Comparison of ENCODE assay signal across 15 cellular contexts in genomic region chr9:130021123-130021522, GRCh38. TPM values are rescaled to one million over a fixed set of nuclear protein-coding genes. Genes with fewer than 3 reads are reported as not detected.
DNase-seq lines count a peak whose midpoint lies in the region; ATAC-seq and TF ChIP-seq lines count a peak whose summit lies in the region.
"Had no signal": no experiment of that assay in that cellular context is flagged by ENCODE, and none has a peak within 500 bp of the region (broad histone marks: within the 10 kb centered on the region; RNA-seq: fewer than 3 reads in every experiment).

No MANE protein-coding gene starts in this region.

- CTCF ChIA-PET in activated CD4-positive, alpha-beta T cell treated with anti-CD3 and anti-CD28 coated beads for 36 hours (lab: Charles Lee), result interaction anchor here (1.1 to 2.4 kb wide), 6 partner anchors 8 to 84 kb away, joined by 3 to 7 read pairs (median 4); no protein-coding TSS in a partner anchor

- 39% methylated on average over 2 of the region's 2 CpGs for WGBS in esophagus muscularis mucosa

- TF ChIP-seq POLR2A in esophagus muscularis mucosa (IDR thresholded peaks at IDR 0.05; ENCODE audit: low read depth), result no peak

- no peaks in the 10 kb centered on the region for H3K27me3 Mint-ChIP-seq in activated CD4-positive, alpha-beta T cell treated with anti-CD3 and anti-CD28 coated beads for 36 hours
- H3K27me3 Mint-ChIP-seq in T-helper 17 cell, result no peaks in the 10 kb centered on the region

- peak overlapping the region; percentile 98 for H3K27ac Mint-ChIP-seq in activated CD4-positive, alpha-beta T cell treated with anti-CD3 and anti-CD28 coated beads for 36 hours
- peak overlapping the region; percentile 100 for H3K27ac Mint-ChIP-seq in T-helper 17 cell
- H3K27ac Mint-ChIP-seq in stimulated activated effector memory CD8-positive, alpha-beta T cell treated with anti-CD3 and anti-CD28 coated beads, Interleukin-12 subunit alpha, Interleukin-12 subunit beta, amount 100 ng/mL, for 72 hours, result peak overlapping the region; percentile 99

- POLR2A ChIA-PET in activated CD4-positive, alpha-beta T cell treated with anti-CD3 and anti-CD28 coated beads for 36 hours (lab: Charles Lee), result interaction anchor here (1.8 kb wide), 1 partner anchor 134 kb away, joined by 7 read pairs; no protein-coding TSS in a partner anchor

- H3K4me1 Mint-ChIP-seq in activated CD4-positive, alpha-beta T cell treated with anti-CD3 and anti-CD28 coated beads for 36 hours, result peaks cover 97% of the 10 kb centered on the region
- peaks cover 46% of the 10 kb centered on the region for H3K4me1 Mint-ChIP-seq in T-helper 17 cell
- peaks cover 88% of the 10 kb centered on the region for H3K4me1 Mint-ChIP-seq in stimulated activated effector memory CD8-positive, alpha-beta T cell treated with anti-CD3 and anti-CD28 coated beads, Interleukin-12 subunit alpha, Interleukin-12 subunit beta, amount 100 ng/mL, for 72 hours

- H3K4me3 ChIP-seq in esophagus muscularis mucosa, result no peak overlapping the region
- H3K4me3 ChIP-seq: GM23248 had no signal

- no peak for DNase-seq in activated CD4-positive, alpha-beta T cell treated with anti-CD3 and anti-CD28 coated beads for 36 hours
- no peak for DNase-seq in activated CD4-positive, alpha-beta T cell treated with anti-CD3 and anti-CD28 coated beads for 48 hours
- no peak for DNase-seq in T-helper 17 cell
- no peak for DNase-seq in esophagus muscularis mucosa (ENCODE audit: extremely low spot score)
- no peak for DNase-seq in stimulated activated effector memory CD8-positive, alpha-beta T cell treated with anti-CD3 and anti-CD28 coated beads, Interleukin-12 subunit alpha, Interleukin-12 subunit beta, amount 100 ng/mL, for 72 hours (ENCODE audit: low spot score in 2 of 2)
- no peak for DNase-seq in NOMO-1 treated with DMSO at 0.1 percent for 48 hours (lab: John Stamatoyannopoulos, UW; ENCODE audit: unreplicated experiment)
- no peak for DNase-seq in anterior cingulate cortex (lab: John Stamatoyannopoulos, UW)
- DNase-seq: 8988T; activated CD4-positive, alpha-beta T cell treated with anti-CD3 and anti-CD28 coated beads, Interleukin-2, amount 50 U/mL, for 4 hours; central memory CD4-positive, alpha-beta T cell; COR-L47; GM23248; NCI-H2081; NCI-H69 had no signal

- ATAC-seq in activated CD4-positive, alpha-beta T cell treated with anti-CD3 and anti-CD28 coated beads for 36 hours, result no peak
- ATAC-seq in T-helper 17 cell (no peak), HG02678 (IDR thresholded peaks at IDR 0.05; ENCODE audit: unreplicated experiment) (no peak)
- no peak for ATAC-seq in stimulated activated effector memory CD8-positive, alpha-beta T cell treated with anti-CD3 and anti-CD28 coated beads, Interleukin-12 subunit alpha, Interleukin-12 subunit beta, amount 100 ng/mL, for 72 hours

- intact Hi-C loops in activated CD4-positive, alpha-beta T cell treated with anti-CD3 and anti-CD28 coated beads for 36 hours (cut with DNase I, micrococcal nuclease), result loop anchor here (1.0 to 5.0 kb wide), 2 partner anchors 13 to 89 kb away; no protein-coding TSS in a partner anchor
- intact Hi-C loops in esophagus muscularis mucosa (cut with DNase I), result no loop called here

- peaks cover 24 to 100% (median 95%) of the 10 kb centered on the region in 4 donors for H3K4me1 ChIP-seq in esophagus muscularis mucosa

- H3K4me3 Mint-ChIP-seq in activated CD4-positive, alpha-beta T cell treated with anti-CD3 and anti-CD28 coated beads for 36 hours, result peak overlapping the region; percentile 52
- peak overlapping the region; percentile 25 for H3K4me3 Mint-ChIP-seq in T-helper 17 cell
- H3K4me3 Mint-ChIP-seq in stimulated activated effector memory CD8-positive, alpha-beta T cell treated with anti-CD3 and anti-CD28 coated beads, Interleukin-12 subunit alpha, Interleukin-12 subunit beta, amount 100 ng/mL, for 72 hours, result peak overlapping the region; percentile 61

- H3K36me3 Mint-ChIP-seq in activated CD4-positive, alpha-beta T cell treated with anti-CD3 and anti-CD28 coated beads for 36 hours (ENCODE audit: low read depth), result peaks cover 68% of the 10 kb centered on the region
- peaks cover 2% of the 10 kb centered on the region for H3K36me3 Mint-ChIP-seq in T-helper 17 cell (ENCODE audit: low read depth)
- peaks cover 23% of the 10 kb centered on the region for H3K36me3 Mint-ChIP-seq in stimulated activated effector memory CD8-positive, alpha-beta T cell treated with anti-CD3 and anti-CD28 coated beads, Interleukin-12 subunit alpha, Interleukin-12 subunit beta, amount 100 ng/mL, for 72 hours

- H3K9me3 Mint-ChIP-seq in activated CD4-positive, alpha-beta T cell treated with anti-CD3 and anti-CD28 coated beads for 36 hours (ENCODE audit: low read depth), result peaks cover 3% of the 10 kb centered on the region
- H3K9me3 Mint-ChIP-seq in stimulated activated effector memory CD8-positive, alpha-beta T cell treated with anti-CD3 and anti-CD28 coated beads, Interleukin-12 subunit alpha, Interleukin-12 subunit beta, amount 100 ng/mL, for 72 hours, result no peaks in the 10 kb centered on the region

- no peak for TF ChIP-seq CTCF in esophagus muscularis mucosa (IDR thresholded peaks at IDR 0.05)

- no peak for TF ChIP-seq EP300 in esophagus muscularis mucosa (IDR thresholded peaks at IDR 0.05)

- H3K27ac ChIP-seq in esophagus muscularis mucosa (replicated peaks in 1 of 4), result peak overlapping the region; percentile 87 to 100 (median 98)
- H3K27ac ChIP-seq: GM23248 had no signal

- H3K27me3 ChIP-seq in esophagus muscularis mucosa, result no peaks in the 10 kb centered on the region

- H3K36me3 ChIP-seq in esophagus muscularis mucosa, result no peaks in the 10 kb centered on the region

- H3K9me3 ChIP-seq in T-helper 17 cell (ENCODE audit: control insufficient read depth, low read length, poor library complexity, severe bottlenecking), result no peaks in the 10 kb centered on the region
- H3K9me3 ChIP-seq in esophagus muscularis mucosa, result peaks cover 0 to 2% (median 0%) of the 10 kb centered on the region in 4 donors

RNA-seq across cellular contexts. Expression of gene FNBP1, which starts 21.9 kb away (rescaled TPM):
- total RNA-seq in activated CD4-positive, alpha-beta T cell treated with anti-CD3 and anti-CD28 coated beads for 36 hours, result 100 to 1,000 TPM; 254 to 354 TPM
- total RNA-seq in T-helper 17 cell (100 to 1,000 TPM; 219 to 221 TPM), esophagus muscularis mucosa (100 to 1,000 TPM; 177 to 317 (median 254) TPM)

RNA-seq across cellular contexts. Expression of gene GPR107, which starts 32.6 kb away (rescaled TPM):
- total RNA-seq in activated CD4-positive, alpha-beta T cell treated with anti-CD3 and anti-CD28 coated beads for 36 hours, result 10 to 100 TPM; 17.7 to 19.7 TPM
- total RNA-seq in T-helper 17 cell (10 to 100 TPM; 22.1 to 26.2 TPM), esophagus muscularis mucosa (10 to 100 TPM; 19.9 to 34.7 (median 30.8) TPM)
